25 cellular contexts compared by ENCODE assay signal in the genomic region with DNA sequence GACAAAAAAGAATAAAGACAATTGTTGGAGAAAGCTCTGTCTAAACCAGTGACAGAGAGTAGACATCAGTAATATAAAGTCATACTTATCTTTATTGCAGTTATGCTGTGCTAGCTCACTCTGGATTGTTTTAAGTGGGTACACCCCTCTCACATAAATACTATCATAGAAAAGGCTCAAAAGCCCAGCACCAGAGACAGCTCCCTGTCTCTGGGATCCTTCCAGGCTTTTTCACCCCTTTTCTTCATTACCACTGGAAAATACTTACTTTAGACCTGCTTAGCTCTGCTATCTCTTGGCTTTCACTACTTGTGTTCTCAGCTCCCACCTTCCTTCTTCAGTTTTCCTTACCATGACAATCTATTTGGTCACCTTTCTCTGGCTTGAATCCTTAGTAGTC.
"Had no signal": no experiment of that assay in that cellular context is flagged by ENCODE, and none has a peak within 500 bp of the region (broad histone marks: within the 10 kb centered on the region; RNA-seq: fewer than 3 reads in every experiment).

No MANE protein-coding gene starts in this region.

- H3K27me3 ChIP-seq: body of pancreas, esophagus squamous epithelium, gastroesophageal sphincter had no signal

- H3K4me3 ChIP-seq: body of pancreas, esophagus squamous epithelium, gastroesophageal sphincter had no signal

- H3K27ac ChIP-seq: body of pancreas, epithelial cell of prostate, esophagus squamous epithelium, gastroesophageal sphincter had no signal

- H3K4me1 Mint-ChIP-seq: activated CD4-positive, alpha-beta T cell treated with anti-CD3 and anti-CD28 coated beads for 36 hours; activated CD4-positive, alpha-beta T cell treated with anti-CD3 and anti-CD28 coated beads, Interleukin-2, amount 10 ng/mL, durations not matched to agents 24 days and 14 days; activated T-helper 17 cell treated with anti-CD3 and anti-CD28 coated beads, Interleukin-2, amount 50 U/mL, for 72 hours had no signal

- DNase-seq: activated CD4-positive, alpha-beta memory T cell treated with anti-CD3 and anti-CD28 coated beads for 36 hours; activated CD4-positive, alpha-beta T cell treated with anti-CD3 and anti-CD28 coated beads for 36 hours; activated CD4-positive, alpha-beta T cell treated with anti-CD3 and anti-CD28 coated beads, Interleukin-2, amount 10 ng/mL, durations not matched to agents 24 days and 14 days; activated CD4-positive, CD25-positive, alpha-beta regulatory T cell; activated CD4-positive, CD25-positive, alpha-beta regulatory T cell treated with anti-CD3 and anti-CD28 coated beads, Interleukin-2, amount 50 U/mL, for 72 hours; activated CD8-positive, alpha-beta T cell treated with anti-CD3 and anti-CD28 coated beads, Interleukin-2, amount 10 ng/mL, durations not matched to agents 7 days and 5 days; activated effector memory CD4-positive, alpha-beta T cell treated with Interleukin-2 at 50 U/mL for 16 hours; activated gamma-delta T cell treated with Interleukin-2 at 50 U/mL for 16 hours; activated naive CD4-positive, alpha-beta T cell treated with anti-CD3 and anti-CD28 coated beads, Interleukin-2, amount 50 U/mL, for 16 hours; activated naive CD4-positive, alpha-beta T cell treated with Interleukin-2 at 50 U/mL for 16 hours; activated T-cell treated with anti-CD3 and anti-CD28 coated beads, Interleukin-2, amount 50 U/mL, for 4 hours; amniotic stem cell; anterior cingulate cortex; body of pancreas; caudate nucleus; cortex of kidney; effector CD8-positive, alpha-beta T cell; esophagus squamous epithelium; foreskin melanocyte; head of caudate nucleus; T-helper 2 cell had no signal

- H3K27ac Mint-ChIP-seq: activated CD4-positive, alpha-beta memory T cell treated with anti-CD3 and anti-CD28 coated beads for 36 hours; activated CD4-positive, alpha-beta T cell treated with anti-CD3 and anti-CD28 coated beads for 36 hours; activated CD4-positive, alpha-beta T cell treated with anti-CD3 and anti-CD28 coated beads, Interleukin-2, amount 10 ng/mL, durations not matched to agents 24 days and 14 days; activated CD8-positive, alpha-beta T cell treated with anti-CD3 and anti-CD28 coated beads, Interleukin-2, amount 10 ng/mL, durations not matched to agents 7 days and 5 days; activated naive CD8-positive, alpha-beta T cell; activated T-helper 17 cell treated with anti-CD3 and anti-CD28 coated beads, Interleukin-2, amount 50 U/mL, for 72 hours had no signal

- H3K36me3 ChIP-seq: esophagus squamous epithelium, gastroesophageal sphincter had no signal

- H3K36me3 Mint-ChIP-seq: activated CD4-positive, alpha-beta memory T cell treated with anti-CD3 and anti-CD28 coated beads for 36 hours; activated naive CD8-positive, alpha-beta T cell had no signal

- H3K4me3 Mint-ChIP-seq: activated CD4-positive, alpha-beta memory T cell treated with anti-CD3 and anti-CD28 coated beads for 36 hours; activated CD4-positive, alpha-beta T cell treated with anti-CD3 and anti-CD28 coated beads for 36 hours; activated CD4-positive, alpha-beta T cell treated with anti-CD3 and anti-CD28 coated beads, Interleukin-2, amount 10 ng/mL, durations not matched to agents 24 days and 14 days; activated CD8-positive, alpha-beta T cell treated with anti-CD3 and anti-CD28 coated beads, Interleukin-2, amount 10 ng/mL, durations not matched to agents 7 days and 5 days; activated naive CD8-positive, alpha-beta T cell; activated T-cell treated with anti-CD3 and anti-CD28 coated beads, Interleukin-2, amount 50 U/mL, for 4 hours; activated T-helper 17 cell treated with anti-CD3 and anti-CD28 coated beads, Interleukin-2, amount 50 U/mL, for 72 hours had no signal

- H3K4me1 ChIP-seq: body of pancreas, esophagus squamous epithelium, gastroesophageal sphincter had no signal

- ATAC-seq: activated CD4-positive, alpha-beta T cell treated with anti-CD3 and anti-CD28 coated beads for 36 hours; activated CD8-positive, alpha-beta T cell treated with anti-CD3 and anti-CD28 coated beads, Interleukin-2, amount 10 ng/mL, durations not matched to agents 7 days and 5 days; activated T-cell treated with anti-CD3 and anti-CD28 coated beads, Interleukin-2, amount 50 U/mL, for 4 hours; activated T-helper 17 cell treated with anti-CD3 and anti-CD28 coated beads, Interleukin-2, amount 50 U/mL, for 72 hours; body of pancreas; gastroesophageal sphincter had no signal

- H3K9me3 Mint-ChIP-seq: activated CD4-positive, alpha-beta memory T cell treated with anti-CD3 and anti-CD28 coated beads for 36 hours; activated T-cell treated with anti-CD3 and anti-CD28 coated beads, Interleukin-2, amount 50 U/mL, for 4 hours; activated T-helper 17 cell treated with anti-CD3 and anti-CD28 coated beads, Interleukin-2, amount 50 U/mL, for 72 hours had no signal

- H3K27me3 Mint-ChIP-seq: activated CD4-positive, alpha-beta memory T cell treated with anti-CD3 and anti-CD28 coated beads for 36 hours; activated CD4-positive, alpha-beta T cell treated with anti-CD3 and anti-CD28 coated beads, Interleukin-2, amount 10 ng/mL, durations not matched to agents 24 days and 14 days had no signal
